1 cellular context compared by ENCODE assay signal in the genomic region with DNA sequence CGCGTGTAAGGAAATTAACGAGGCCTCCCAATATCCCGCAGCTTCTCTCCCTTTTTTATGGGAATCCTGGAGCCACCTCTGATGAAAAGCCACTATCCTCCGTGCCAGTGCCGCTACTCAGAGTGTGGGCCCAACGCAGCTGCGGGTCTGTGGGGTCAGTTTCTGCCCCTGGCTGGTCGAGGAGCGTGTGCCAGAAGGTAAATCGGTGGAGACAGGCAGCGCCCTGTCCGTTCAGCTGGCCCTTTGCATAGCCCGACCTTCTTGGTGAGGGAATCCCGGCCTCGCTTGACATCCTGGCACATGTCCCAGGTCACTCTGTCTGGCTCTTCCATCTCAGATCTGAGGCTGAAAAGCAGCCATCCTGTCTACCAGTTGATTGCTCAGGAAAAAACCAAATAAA.
TF ChIP-seq lines count a peak whose summit lies in the region.

No MANE protein-coding gene starts in this region.

TF ChIP-seq in GM23338, 12 proteins besides CTCF, POLR2A, EP300 and RAD21 (continued from another document):
- TF ChIP-seq, protein P1, sequence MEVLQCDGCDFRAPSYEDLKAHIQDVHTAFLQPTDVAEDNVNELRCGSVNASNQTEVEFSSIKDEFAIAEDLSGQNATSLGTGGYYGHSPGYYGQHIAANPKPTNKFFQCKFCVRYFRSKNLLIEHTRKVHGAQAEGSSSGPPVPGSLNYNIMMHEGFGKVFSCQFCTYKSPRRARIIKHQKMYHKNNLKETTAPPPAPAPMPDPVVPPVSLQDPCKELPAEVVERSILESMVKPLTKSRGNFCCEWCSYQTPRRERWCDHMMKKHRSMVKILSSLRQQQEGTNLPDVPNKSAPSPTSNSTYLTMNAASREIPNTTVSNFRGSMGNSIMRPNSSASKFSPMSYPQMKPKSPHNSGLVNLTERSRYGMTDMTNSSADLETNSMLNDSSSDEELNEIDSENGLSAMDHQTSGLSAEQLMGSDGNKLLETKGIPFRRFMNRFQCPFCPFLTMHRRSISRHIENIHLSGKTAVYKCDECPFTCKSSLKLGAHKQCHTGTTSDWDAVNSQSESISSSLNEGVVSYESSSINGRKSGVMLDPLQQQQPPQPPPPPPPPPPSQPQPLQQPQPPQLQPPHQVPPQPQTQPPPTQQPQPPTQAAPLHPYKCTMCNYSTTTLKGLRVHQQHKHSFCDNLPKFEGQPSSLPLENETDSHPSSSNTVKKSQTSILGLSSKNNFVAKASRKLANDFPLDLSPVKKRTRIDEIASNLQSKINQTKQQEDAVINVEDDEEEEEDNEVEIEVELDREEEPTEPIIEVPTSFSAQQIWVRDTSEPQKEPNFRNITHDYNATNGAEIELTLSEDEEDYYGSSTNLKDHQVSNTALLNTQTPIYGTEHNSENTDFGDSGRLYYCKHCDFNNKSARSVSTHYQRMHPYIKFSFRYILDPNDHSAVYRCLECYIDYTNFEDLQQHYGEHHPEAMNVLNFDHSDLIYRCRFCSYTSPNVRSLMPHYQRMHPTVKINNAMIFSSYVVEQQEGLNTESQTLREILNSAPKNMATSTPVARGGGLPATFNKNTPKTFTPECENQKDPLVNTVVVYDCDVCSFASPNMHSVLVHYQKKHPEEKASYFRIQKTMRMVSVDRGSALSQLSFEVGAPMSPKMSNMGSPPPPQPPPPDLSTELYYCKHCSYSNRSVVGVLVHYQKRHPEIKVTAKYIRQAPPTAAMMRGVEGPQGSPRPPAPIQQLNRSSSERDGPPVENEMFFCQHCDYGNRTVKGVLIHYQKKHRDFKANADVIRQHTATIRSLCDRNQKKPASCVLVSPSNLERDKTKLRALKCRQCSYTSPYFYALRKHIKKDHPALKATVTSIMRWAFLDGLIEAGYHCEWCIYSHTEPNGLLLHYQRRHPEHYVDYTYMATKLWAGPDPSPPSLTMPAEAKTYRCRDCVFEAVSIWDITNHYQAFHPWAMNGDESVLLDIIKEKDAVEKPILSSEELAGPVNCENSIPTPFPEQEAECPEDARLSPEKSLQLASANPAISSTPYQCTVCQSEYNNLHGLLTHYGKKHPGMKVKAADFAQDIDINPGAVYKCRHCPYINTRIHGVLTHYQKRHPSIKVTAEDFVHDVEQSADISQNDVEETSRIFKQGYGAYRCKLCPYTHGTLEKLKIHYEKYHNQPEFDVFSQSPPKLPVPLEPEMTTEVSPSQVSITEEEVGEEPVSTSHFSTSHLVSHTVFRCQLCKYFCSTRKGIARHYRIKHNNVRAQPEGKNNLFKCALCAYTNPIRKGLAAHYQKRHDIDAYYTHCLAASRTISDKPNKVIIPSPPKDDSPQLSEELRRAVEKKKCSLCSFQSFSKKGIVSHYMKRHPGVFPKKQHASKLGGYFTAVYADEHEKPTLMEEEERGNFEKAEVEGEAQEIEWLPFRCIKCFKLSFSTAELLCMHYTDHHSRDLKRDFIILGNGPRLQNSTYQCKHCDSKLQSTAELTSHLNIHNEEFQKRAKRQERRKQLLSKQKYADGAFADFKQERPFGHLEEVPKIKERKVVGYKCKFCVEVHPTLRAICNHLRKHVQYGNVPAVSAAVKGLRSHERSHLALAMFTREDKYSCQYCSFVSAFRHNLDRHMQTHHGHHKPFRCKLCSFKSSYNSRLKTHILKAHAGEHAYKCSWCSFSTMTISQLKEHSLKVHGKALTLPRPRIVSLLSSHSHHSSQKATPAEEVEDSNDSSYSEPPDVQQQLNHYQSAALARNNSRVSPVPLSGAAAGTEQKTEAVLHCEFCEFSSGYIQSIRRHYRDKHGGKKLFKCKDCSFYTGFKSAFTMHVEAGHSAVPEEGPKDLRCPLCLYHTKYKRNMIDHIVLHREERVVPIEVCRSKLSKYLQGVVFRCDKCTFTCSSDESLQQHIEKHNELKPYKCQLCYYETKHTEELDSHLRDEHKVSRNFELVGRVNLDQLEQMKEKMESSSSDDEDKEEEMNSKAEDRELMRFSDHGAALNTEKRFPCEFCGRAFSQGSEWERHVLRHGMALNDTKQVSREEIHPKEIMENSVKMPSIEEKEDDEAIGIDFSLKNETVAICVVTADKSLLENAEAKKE (CRISPR knock-in tag; IDR thresholded peaks at IDR 0.05): no peak
